19 cellular contexts compared by ENCODE assay signal in genomic region chr9:131528186-131528585, GRCh38. TPM values are rescaled to one million over a fixed set of nuclear protein-coding genes. Genes with fewer than 3 reads are reported as not detected.
DNase-seq lines count a peak whose midpoint lies in the region; ATAC-seq, FAIRE-seq and TF ChIP-seq lines count a peak whose summit lies in the region.
"Had no signal": no experiment of that assay in that cellular context is flagged by ENCODE, and none has a peak within 500 bp of the region (broad histone marks: within the 10 kb centered on the region; RNA-seq: fewer than 3 reads in every experiment).

No MANE protein-coding gene starts in this region.

- H3K4me1 Mint-ChIP-seq in stimulated activated naive CD8-positive, alpha-beta T cell treated with anti-CD3 and anti-CD28 coated beads, Interleukin-15, Interleukin-2, amounts not matched to agents 100 ng/mL and 50 ng/mL, for 24 hours (ENCODE audit: low read depth): peaks cover 9% of the 10 kb centered on the region
- H3K4me1 Mint-ChIP-seq in stimulated activated naive CD8-positive, alpha-beta T cell treated with anti-CD3 and anti-CD28 coated beads, Interleukin-15, amount 100 ng/mL, for 72 hours: peaks cover 33% of the 10 kb centered on the region
- peaks cover 4% of the 10 kb centered on the region for H3K4me1 Mint-ChIP-seq in activated T-helper 17 cell treated with anti-CD3 and anti-CD28 coated beads, Interleukin-2, amount 50 U/mL, for 72 hours
- peaks cover 7% of the 10 kb centered on the region for H3K4me1 Mint-ChIP-seq in mesothelial cell of epicardium

- H3K9me3 Mint-ChIP-seq in stimulated activated naive CD8-positive, alpha-beta T cell treated with anti-CD3 and anti-CD28 coated beads, Interleukin-15, Interleukin-2, amounts not matched to agents 100 ng/mL and 50 ng/mL, for 24 hours: no peaks in the 10 kb centered on the region
- no peaks in the 10 kb centered on the region for H3K9me3 Mint-ChIP-seq in stimulated activated naive CD8-positive, alpha-beta T cell treated with anti-CD3 and anti-CD28 coated beads, Interleukin-15, amount 100 ng/mL, for 72 hours
- H3K9me3 Mint-ChIP-seq in activated T-helper 17 cell treated with anti-CD3 and anti-CD28 coated beads, Interleukin-2, amount 50 U/mL, for 72 hours: no peaks in the 10 kb centered on the region
- no peaks in the 10 kb centered on the region for H3K9me3 Mint-ChIP-seq in mesothelial cell of epicardium

- TF ChIP-seq CTCF in mesothelial cell of epicardium (IDR thresholded peaks at IDR 0.05; ENCODE audit: unreplicated experiment) (no peak), lower leg skin (IDR thresholded peaks at IDR 0.05) (no peak)

- H3K27ac Mint-ChIP-seq in stimulated activated naive CD8-positive, alpha-beta T cell treated with anti-CD3 and anti-CD28 coated beads, Interleukin-15, Interleukin-2, amounts not matched to agents 100 ng/mL and 50 ng/mL, for 24 hours: peak overlapping the region; percentile 29
- no peak overlapping the region for H3K27ac Mint-ChIP-seq in stimulated activated naive CD8-positive, alpha-beta T cell treated with anti-CD3 and anti-CD28 coated beads, Interleukin-15, amount 100 ng/mL, for 72 hours
- H3K27ac Mint-ChIP-seq in activated T-helper 17 cell treated with anti-CD3 and anti-CD28 coated beads, Interleukin-2, amount 50 U/mL, for 72 hours: peak overlapping the region; percentile 52
- no peak overlapping the region for H3K27ac Mint-ChIP-seq in mesothelial cell of epicardium

- DNase-seq in stimulated activated naive CD8-positive, alpha-beta T cell treated with anti-CD3 and anti-CD28 coated beads, Interleukin-15, amount 100 ng/mL, for 72 hours: no peak
- DNase-seq in mesothelial cell of epicardium (ENCODE audit: low spot score in 2 of 2, unreplicated experiment in 2 of 2) (no peak), lower leg skin (ENCODE audit: low spot score in 2 of 2) (no peak), HTR-8/SVneo (ENCODE audit: insufficient read length, low spot score) (no peak), NOMO-1 (lab: John Stamatoyannopoulos, UW; ENCODE audit: unreplicated experiment in 2 of 2) (no peak), AG08395 (ENCODE audit: low spot score) (no peak)
- DNase-seq: KG1; NCI-H1694 treated with DMSO at 0.1 percent for 48 hours; NCI-H2227 treated with DMSO at 0.1 percent for 48 hours; stimulated activated naive CD4-positive, alpha-beta T cell; tibial artery had no signal

- intact Hi-C loops in lower leg skin (cut with DNase I; ENCODE audit: low total_unique reads): no loop called here

- 86 to 89% methylated on average over 7 of the region's 7 CpGs for WGBS in lower leg skin, 2 donors

- no peak overlapping the region for H3K4me3 ChIP-seq in lower leg skin (ENCODE audit: low read depth, poor library complexity, severe bottlenecking)
- H3K4me3 ChIP-seq: sigmoid colon, SK-N-MC, tibial artery had no signal

- no peak for TF ChIP-seq POLR2A in lower leg skin (IDR thresholded peaks at IDR 0.05)

- peak overlapping the region; percentile 25 for H3K4me3 Mint-ChIP-seq in stimulated activated naive CD8-positive, alpha-beta T cell treated with anti-CD3 and anti-CD28 coated beads, Interleukin-15, Interleukin-2, amounts not matched to agents 100 ng/mL and 50 ng/mL, for 24 hours
- H3K4me3 Mint-ChIP-seq in stimulated activated naive CD8-positive, alpha-beta T cell treated with anti-CD3 and anti-CD28 coated beads, Interleukin-15, amount 100 ng/mL, for 72 hours: no peak overlapping the region
- H3K4me3 Mint-ChIP-seq in activated T-helper 17 cell treated with anti-CD3 and anti-CD28 coated beads, Interleukin-2, amount 50 U/mL, for 72 hours: peak overlapping the region; percentile 13
- H3K4me3 Mint-ChIP-seq in mesothelial cell of epicardium: peak overlapping the region; percentile 53

- no peaks in the 10 kb centered on the region for H3K27me3 Mint-ChIP-seq in stimulated activated naive CD8-positive, alpha-beta T cell treated with anti-CD3 and anti-CD28 coated beads, Interleukin-15, Interleukin-2, amounts not matched to agents 100 ng/mL and 50 ng/mL, for 24 hours
- no peaks in the 10 kb centered on the region for H3K27me3 Mint-ChIP-seq in stimulated activated naive CD8-positive, alpha-beta T cell treated with anti-CD3 and anti-CD28 coated beads, Interleukin-15, amount 100 ng/mL, for 72 hours
- H3K27me3 Mint-ChIP-seq in activated T-helper 17 cell treated with anti-CD3 and anti-CD28 coated beads, Interleukin-2, amount 50 U/mL, for 72 hours: no peaks in the 10 kb centered on the region
- H3K27me3 Mint-ChIP-seq in mesothelial cell of epicardium (ENCODE audit: low read depth): no peaks in the 10 kb centered on the region

- peaks cover 45% of the 10 kb centered on the region for H3K36me3 Mint-ChIP-seq in stimulated activated naive CD8-positive, alpha-beta T cell treated with anti-CD3 and anti-CD28 coated beads, Interleukin-15, Interleukin-2, amounts not matched to agents 100 ng/mL and 50 ng/mL, for 24 hours (ENCODE audit: low read depth)
- H3K36me3 Mint-ChIP-seq in activated T-helper 17 cell treated with anti-CD3 and anti-CD28 coated beads, Interleukin-2, amount 50 U/mL, for 72 hours (ENCODE audit: low read depth): peaks cover 56% of the 10 kb centered on the region
- peaks cover 18% of the 10 kb centered on the region for H3K36me3 Mint-ChIP-seq in mesothelial cell of epicardium

- ATAC-seq in stimulated activated naive CD8-positive, alpha-beta T cell treated with anti-CD3 and anti-CD28 coated beads, Interleukin-15, amount 100 ng/mL, for 72 hours: no peak
- ATAC-seq in activated T-helper 17 cell treated with anti-CD3 and anti-CD28 coated beads, Interleukin-2, amount 50 U/mL, for 72 hours (replicated peaks): no peak

- no peak for FAIRE-seq in HTR-8/SVneo (lab: Jason Lieb, UNC)
- FAIRE-seq: frontal cortex, H1, RCC 7860 had no signal

RNA-seq across cellular contexts. Expression of gene UCK1, which starts 2.9 kb away (rescaled TPM):
- 10 to 100 TPM; 22.1 to 23.7 TPM for total RNA-seq in activated T-helper 17 cell treated with anti-CD3 and anti-CD28 coated beads, Interleukin-2, amount 50 U/mL, for 72 hours
- total RNA-seq in mesothelial cell of epicardium: 21.9 to 26.6 TPM (median 23.2 TPM) in 3 replicates
- total RNA-seq in lower leg skin: 10 to 100 TPM; 22.0 to 35.1 (median 25.4) TPM

RNA-seq across cellular contexts. Expression of gene PRRT1B, which starts 17.1 kb away (rescaled TPM):
- not detected for total RNA-seq in activated T-helper 17 cell treated with anti-CD3 and anti-CD28 coated beads, Interleukin-2, amount 50 U/mL, for 72 hours
- not detected in 3 replicates for total RNA-seq in mesothelial cell of epicardium
- total RNA-seq in lower leg skin: not detected
- total RNA-seq: frontal cortex, omental fat pad, sigmoid colon had no signal

RNA-seq across cellular contexts. Expression of gene POMT1, which starts 25.5 kb away (rescaled TPM):
- total RNA-seq in activated T-helper 17 cell treated with anti-CD3 and anti-CD28 coated beads, Interleukin-2, amount 50 U/mL, for 72 hours: 10 to 100 TPM; 51.3 to 73.7 TPM
- total RNA-seq in mesothelial cell of epicardium (54.8 to 59.2 TPM (median 57.2 TPM) in 3 replicates), lower leg skin (10 to 100 TPM; 23.9 to 29.0 (median 26.6) TPM)

Comparison
In these comparisons a context has a peak if more than half of its experiments do, and no peak if none do; other contexts are left out.
1. H3K27ac Mint-ChIP-seq: peak in stimulated activated naive CD8-positive, alpha-beta T cell treated with anti-CD3 and anti-CD28 coated beads, Interleukin-15, Interleukin-2, amounts not matched to agents 100 ng/mL and 50 ng/mL, for 24 hours (single experiment) and activated T-helper 17 cell treated with anti-CD3 and anti-CD28 coated beads, Interleukin-2, amount 50 U/mL, for 72 hours (single experiment); none in stimulated activated naive CD8-positive, alpha-beta T cell treated with anti-CD3 and anti-CD28 coated beads, Interleukin-15, amount 100 ng/mL, for 72 hours (0 of 2) and mesothelial cell of epicardium (single experiment).
2. H3K4me3 Mint-ChIP-seq: peak in stimulated activated naive CD8-positive, alpha-beta T cell treated with anti-CD3 and anti-CD28 coated beads, Interleukin-15, Interleukin-2, amounts not matched to agents 100 ng/mL and 50 ng/mL, for 24 hours (single experiment), activated T-helper 17 cell treated with anti-CD3 and anti-CD28 coated beads, Interleukin-2, amount 50 U/mL, for 72 hours (single experiment) and mesothelial cell of epicardium (single experiment); none in stimulated activated naive CD8-positive, alpha-beta T cell treated with anti-CD3 and anti-CD28 coated beads, Interleukin-15, amount 100 ng/mL, for 72 hours (0 of 2).